Comparison of ENCODE assay signal across 14 cellular contexts in genomic region chr7:26860361-26860760, GRCh38.
DNase-seq lines count a peak whose midpoint lies in the region; ATAC-seq and TF ChIP-seq lines count a peak whose summit lies in the region.
"Had no signal": no experiment of that assay in that cellular context is flagged by ENCODE, and none has a peak within 500 bp of the region (broad histone marks: within the 10 kb centered on the region; RNA-seq: fewer than 3 reads in every experiment).

No MANE protein-coding gene starts in this region.

- no peaks in the 10 kb centered on the region for H3K9me3 Mint-ChIP-seq in nephron progenitor cell
- H3K9me3 Mint-ChIP-seq: activated naive CD4-positive, alpha-beta T cell treated with anti-CD3 and anti-CD28 coated beads, Interleukin-2, amount 50 U/mL, for 24 hours; IgD-negative memory B cell; nephron had no signal

- in situ Hi-C loops in T47D (cut with HindIII; ENCODE audit: low pct_unique_long_range_greater_than_20kb, low sequenced_read_pairs) = no loop called here

- peak; percentile 12 for TF ChIP-seq CTCF in nephron progenitor cell (IDR thresholded peaks at IDR 0.05)

- peak overlapping the region; percentile 46 for H3K4me3 Mint-ChIP-seq in nephron progenitor cell
- H3K4me3 Mint-ChIP-seq: activated naive CD4-positive, alpha-beta T cell treated with anti-CD3 and anti-CD28 coated beads, Interleukin-2, amount 50 U/mL, for 24 hours; nephron had no signal

- peak; percentile 32 for DNase-seq in ELR (ENCODE audit: low read depth)
- peak; percentile 85 for DNase-seq in LoVo (ENCODE audit: low spot score)
- DNase-seq in T47D (ENCODE audit: low read depth in 1 of 2, low spot score in 1 of 2) = peak; percentile 59 to 79
- no peak for DNase-seq in nephron progenitor cell
- no peak for DNase-seq in hippocampal formation (lab: John Stamatoyannopoulos, UW)
- no peak for DNase-seq in NCI-H2029 (lab: John Stamatoyannopoulos, UW)
- DNase-seq: dorsolateral prefrontal cortex; RPMI8226; stimulated activated CD4-positive, alpha-beta T cell treated with anti-CD3 and anti-CD28 coated beads, Interleukin-1b, Interleukin-23, amount 100 ng/mL, for 48 hours had no signal

- no peak overlapping the region for H3K27ac Mint-ChIP-seq in nephron progenitor cell
- H3K27ac Mint-ChIP-seq: activated naive CD4-positive, alpha-beta T cell treated with anti-CD3 and anti-CD28 coated beads, Interleukin-2, amount 50 U/mL, for 24 hours had no signal

- peaks cover 92% of the 10 kb centered on the region for H3K4me1 Mint-ChIP-seq in nephron progenitor cell

- H3K27me3 Mint-ChIP-seq in nephron progenitor cell (ENCODE audit: low read depth, poor library complexity) = peaks cover 2% of the 10 kb centered on the region

- H3K36me3 Mint-ChIP-seq in nephron progenitor cell (ENCODE audit: low read depth) = no peaks in the 10 kb centered on the region
- H3K36me3 Mint-ChIP-seq: activated naive CD4-positive, alpha-beta T cell treated with anti-CD3 and anti-CD28 coated beads, Interleukin-2, amount 50 U/mL, for 24 hours had no signal

- no peak for ATAC-seq in HG03280 (IDR thresholded peaks at IDR 0.05; ENCODE audit: unreplicated experiment)
- ATAC-seq: activated CD4-positive, CD25-positive, alpha-beta regulatory T cell treated with anti-CD3 and anti-CD28 coated beads, Interleukin-2, amount 50 U/mL, for 24 hours had no signal

Comparison
In these comparisons a context has a peak if more than half of its experiments do, and no peak if none do; other contexts are left out.
1. DNase-seq: peak in ELR (single experiment), LoVo (single experiment) and T47D (2 of 2); none in nephron progenitor cell (single experiment), hippocampal formation (0 of 2) and NCI-H2029 (single experiment).